Comparison of ENCODE assay signal across 8 cellular contexts in the genomic region with DNA sequence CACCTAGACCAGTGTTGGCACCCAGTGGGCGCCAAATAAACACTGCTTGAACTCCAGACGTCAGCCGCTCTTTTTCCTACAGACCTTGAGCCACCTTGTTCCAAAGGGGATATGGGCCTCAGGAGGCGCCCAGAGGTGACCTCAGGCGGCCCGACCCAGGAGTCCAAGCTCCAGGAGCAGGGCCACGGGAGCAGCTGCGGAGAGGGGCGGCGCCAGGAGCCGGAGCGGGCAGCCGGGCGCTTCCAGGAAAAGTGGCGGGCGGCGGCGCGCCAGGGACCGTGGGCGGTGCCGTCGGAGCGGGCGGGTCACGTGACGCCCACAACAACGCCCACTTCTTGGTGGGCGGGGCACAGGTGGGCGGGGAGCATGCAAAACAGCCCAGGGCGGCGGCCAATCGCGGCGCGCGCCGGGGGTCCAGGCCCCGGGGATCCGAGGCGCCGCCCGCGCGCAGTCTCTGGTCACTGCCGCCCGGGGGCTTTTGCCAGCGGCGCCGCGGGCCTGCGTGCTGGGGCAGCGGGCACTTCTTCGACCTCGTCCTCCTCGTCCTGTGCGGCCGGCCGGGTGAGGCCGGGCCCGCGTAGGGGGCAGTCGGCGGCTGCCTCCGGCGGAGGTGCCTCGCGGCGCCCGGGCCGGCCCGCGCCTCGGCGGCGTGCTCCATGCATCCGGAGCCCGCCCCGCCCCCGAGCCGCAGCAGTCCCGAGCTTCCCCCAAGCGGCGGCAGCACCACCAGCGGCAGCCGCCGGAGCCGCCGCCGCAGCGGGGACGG. TPM values are rescaled to one million over a fixed set of nuclear protein-coding genes. Genes with fewer than 3 reads are reported as not detected.
DNase-seq lines count a peak whose midpoint lies in the region; ATAC-seq, FAIRE-seq and TF ChIP-seq lines count a peak whose summit lies in the region.

TSS of gene ORAI1 (plus strand) at position 444 of the 766 bp plus-strand sequence.

- DNase-seq in C1 segment of cervical spinal cord (lab: John Stamatoyannopoulos, UW) (peak; percentile 30 to 96 (median 88)), NCI-H748 treated with DMSO at 0.1 percent for 48 hours (lab: John Stamatoyannopoulos, UW) (peak; percentile 91), dedifferentiated amniotic fluid mesenchymal stem cell (ENCODE audit: extremely low spot score) (peak; percentile 79), HepG2 (ENCODE audit: low spot score) (peak; percentile 81)
- DNase-seq in activated CD4-positive, alpha-beta T cell treated with anti-CD3 and anti-CD28 coated beads, Interleukin-2, amount 50 U/mL, for 24 hours (ENCODE audit: low read depth in 1 of 2, low spot score in 1 of 2): peak; percentile 90 to 92
- DNase-seq in stimulated activated CD4-positive, alpha-beta T cell treated with anti-CD3 and anti-CD28 coated beads, Interleukin-2, amount 100 ng/mL, for 48 hours: peak; percentile 95 to 98

- peaks cover 9% of the 10 kb centered on the region for H3K79me2 ChIP-seq in HepG2 (ENCODE audit: insufficient read depth, low read length)

- no peak for FAIRE-seq in HepG2 (lab: Jason Lieb, UNC)

- TF ChIP-seq CTCF in HepG2 (CRISPR knock-in tag; IDR thresholded peaks at IDR 0.05): no peak; the same call in 1 of the 2 replicates

- H3K4me3 ChIP-seq in HepG2 (replicated peaks in 1 of 3; ENCODE audit: insufficient read depth in 1 of 3, low read depth in 2 of 3, low read length in 3 of 3): peak within 1 kb of the TSS; percentile 62 to 78 (median 70)

- peak within 1 kb of the TSS; percentile 82 for H3K27ac ChIP-seq in HepG2 (ENCODE audit: extremely low read length, insufficient read depth, low read length)

- in situ Hi-C loops in HepG2 (cut with HindIII; ENCODE audit: extremely low pct_ligation_motif_present, low pct_unique_long_range_greater_than_20kb): loop anchor here (5.0 kb wide), 1 partner anchor 74 kb away; no protein-coding TSS in a partner anchor

- peaks cover 59% of the 10 kb centered on the region for H3K4me1 ChIP-seq in HepG2 (ENCODE audit: insufficient read depth, low read length)

- H3K36me3 ChIP-seq in HepG2 (replicated peaks in 1 of 2; ENCODE audit: control insufficient read depth in 1 of 2, insufficient read depth in 2 of 2, low read length in 2 of 2): no peaks in the 10 kb centered on the region

- H2AFZ ChIP-seq in HepG2 (ENCODE audit: low read length): no peak within 1 kb of the TSS

- H3K9ac ChIP-seq in HepG2 (ENCODE audit: insufficient read depth, low read depth, low read length): peak within 1 kb of the TSS; percentile 80

- ATAC-seq in GM19351 (IDR thresholded peaks at IDR 0.05; ENCODE audit: unreplicated experiment): peak; percentile 61
- ATAC-seq in HG03521 (IDR thresholded peaks at IDR 0.05; ENCODE audit: unreplicated experiment): peak; percentile 79
- peak; percentile 80 for ATAC-seq in HepG2

- no peaks in the 10 kb centered on the region; the same call in 1 of the 2 replicates for H4K20me1 ChIP-seq in HepG2 (ENCODE audit: insufficient read depth, low read length)

- TF ChIP-seq POLR2A in HepG2 (IDR thresholded peaks at IDR 0.05; ENCODE audit: insufficient read depth in 1 of 2, low read depth in 2 of 2, low read length in 2 of 2): peak; percentile 77 to 91

- TF ChIP-seq RAD21 in HepG2 (CRISPR knock-in tag; IDR thresholded peaks at IDR 0.05): peak; percentile 52; the same call in 1 of the 2 replicates

- intact Hi-C loops in HepG2 (cut with micrococcal nuclease; ENCODE audit: unreplicated experiment): loop anchor here (2.0 kb wide), 1 partner anchor 45 kb away; the partner anchor contains the start of gene KDM2B

- peak in 1 of 2 experiments; percentile 37; a peak in 1 of 4 replicates for TF ChIP-seq EP300 in HepG2 (IDR thresholded peaks at IDR 0.05; ENCODE audit: low read depth in 2 of 2, low read length in 2 of 2)
- no peak for TF ChIP-seq EP300 in HepG2 (CRISPR knock-in tag; IDR thresholded peaks at IDR 0.05; ENCODE audit: borderline replicate concordance)

- POLR2A ChIA-PET in HepG2 (lab: Yijun Ruan, JAX): interaction anchor here (0.7 to 2.5 kb wide), 14 partner anchors 9 to 274 kb away, joined by 3 to 14 read pairs (median 6); partner anchors contain the start of genes ANAPC5 and KDM2B

- no peaks in the 10 kb centered on the region for H3K9me3 ChIP-seq in HepG2 (ENCODE audit: low read length)

- no peaks in the 10 kb centered on the region for H3K27me3 ChIP-seq in HepG2 (ENCODE audit: control insufficient read depth in 1 of 2, insufficient read depth in 2 of 2, low read length in 2 of 2)

- peak within 1 kb of the TSS; percentile 91 for H3K4me2 ChIP-seq in HepG2 (ENCODE audit: low read depth, low read length)

- BruUV-seq in HepG2 (replicated peaks; lab: Mats Ljungman, UMichigan): no TSS peak

- 3% methylated on average over 12 of the region's 92 CpGs for WGBS in HepG2 (ENCODE audit: low lambda C conversion rate)

- CTCF ChIA-PET in HepG2 (lab: Yijun Ruan, JAX; ENCODE audit: low intra/inter-chr PET ratio, low total read pairs): no interaction called here

TF ChIP-seq in HepG2, 621 proteins besides CTCF, POLR2A, EP300 and RAD21 (continues in another document):
- TF ChIP-seq NCOA2 (CRISPR knock-in tag; IDR thresholded peaks at IDR 0.05) (peak; percentile 47; the same call in 1 of the 2 replicates), SYNCRIP (IDR thresholded peaks at IDR 0.05; ENCODE audit: insufficient read depth, low read depth, low read length) (no peak), HOXA3 (CRISPR knock-in tag; IDR thresholded peaks at IDR 0.05) (peak; percentile 44; the same call in 1 of the 2 replicates), ZNF292 (CRISPR knock-in tag; IDR thresholded peaks at IDR 0.05; ENCODE audit: borderline replicate concordance, low read depth) (no peak), GATAD1 (CRISPR knock-in tag; IDR thresholded peaks at IDR 0.05) (no peak), IRF9 (CRISPR knock-in tag; IDR thresholded peaks at IDR 0.05; ENCODE audit: borderline replicate concordance) (0 out of 2 replicates have a peak, but pooled peaks have one; percentile 45)
- TF ChIP-seq, protein P1, sequence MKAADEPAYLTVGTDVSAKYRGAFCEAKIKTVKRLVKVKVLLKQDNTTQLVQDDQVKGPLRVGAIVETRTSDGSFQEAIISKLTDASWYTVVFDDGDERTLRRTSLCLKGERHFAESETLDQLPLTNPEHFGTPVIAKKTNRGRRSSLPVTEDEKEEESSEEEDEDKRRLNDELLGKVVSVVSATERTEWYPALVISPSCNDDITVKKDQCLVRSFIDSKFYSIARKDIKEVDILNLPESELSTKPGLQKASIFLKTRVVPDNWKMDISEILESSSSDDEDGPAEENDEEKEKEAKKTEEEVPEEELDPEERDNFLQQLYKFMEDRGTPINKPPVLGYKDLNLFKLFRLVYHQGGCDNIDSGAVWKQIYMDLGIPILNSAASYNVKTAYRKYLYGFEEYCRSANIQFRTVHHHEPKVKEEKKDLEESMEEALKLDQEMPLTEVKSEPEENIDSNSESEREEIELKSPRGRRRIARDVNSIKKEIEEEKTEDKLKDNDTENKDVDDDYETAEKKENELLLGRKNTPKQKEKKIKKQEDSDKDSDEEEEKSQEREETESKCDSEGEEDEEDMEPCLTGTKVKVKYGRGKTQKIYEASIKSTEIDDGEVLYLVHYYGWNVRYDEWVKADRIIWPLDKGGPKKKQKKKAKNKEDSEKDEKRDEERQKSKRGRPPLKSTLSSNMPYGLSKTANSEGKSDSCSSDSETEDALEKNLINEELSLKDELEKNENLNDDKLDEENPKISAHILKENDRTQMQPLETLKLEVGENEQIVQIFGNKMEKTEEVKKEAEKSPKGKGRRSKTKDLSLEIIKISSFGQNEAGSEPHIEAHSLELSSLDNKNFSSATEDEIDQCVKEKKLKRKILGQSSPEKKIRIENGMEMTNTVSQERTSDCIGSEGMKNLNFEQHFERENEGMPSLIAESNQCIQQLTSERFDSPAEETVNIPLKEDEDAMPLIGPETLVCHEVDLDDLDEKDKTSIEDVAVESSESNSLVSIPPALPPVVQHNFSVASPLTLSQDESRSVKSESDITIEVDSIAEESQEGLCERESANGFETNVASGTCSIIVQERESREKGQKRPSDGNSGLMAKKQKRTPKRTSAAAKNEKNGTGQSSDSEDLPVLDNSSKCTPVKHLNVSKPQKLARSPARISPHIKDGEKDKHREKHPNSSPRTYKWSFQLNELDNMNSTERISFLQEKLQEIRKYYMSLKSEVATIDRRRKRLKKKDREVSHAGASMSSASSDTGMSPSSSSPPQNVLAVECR (CRISPR knock-in tag; IDR thresholded peaks at IDR 0.05; ENCODE audit: borderline replicate concordance): no peak; the same call in 1 of the 2 replicates

RNA-seq across cellular contexts. Expression of gene ORAI1, which starts in this region (rescaled TPM):
- total RNA-seq in HepG2 (2016; rRNA removed; fragmentation: Illumina TruSeq; extraction: Trizol): 5.9 and 9.2 TPM in 2 replicates
- total RNA-seq in HepG2 (2016; cell fraction: cytosol; rRNA removed; fragmentation: Illumina TruSeq; extraction: Trizol; ENCODE audit: low read depth): 9.9 and 13.0 TPM in 2 replicates
- total RNA-seq in HepG2 (2016; cell fraction: insoluble cytoplasmic fraction; rRNA removed; fragmentation: Illumina TruSeq; extraction: Trizol): 5.9 and 8.5 TPM in 2 replicates
- 20.1 and 22.8 TPM in 2 replicates for total RNA-seq in HepG2 (2016; cell fraction: membrane; rRNA removed; fragmentation: Illumina TruSeq; extraction: Trizol)
- total RNA-seq in HepG2 (2016; cell fraction: nucleus; rRNA removed; fragmentation: Illumina TruSeq; extraction: Trizol): 5.2 and 6.1 TPM in 2 replicates
- 17.2 and 22.9 TPM in 2 replicates for polyA plus RNA-seq in HepG2 (2011; rRNA removed)
- polyA plus RNA-seq in HepG2 (2011; cell fraction: cytosol; rRNA removed): 16.7 and 25.1 TPM in 2 replicates
- 15.9 and 16.3 TPM in 2 replicates for polyA plus RNA-seq in HepG2 (2011; cell fraction: nucleus; rRNA removed)
- 7.9 and 10.4 TPM in 2 replicates for polyA plus RNA-seq in HepG2 (2012)
- polyA plus RNA-seq in HepG2 (2016; cell fraction: cytosol; fragmentation: Illumina TruSeq; extraction: Trizol; ENCODE audit: low read depth): 25.7 and 30.9 TPM in 2 replicates
- polyA plus RNA-seq in HepG2 (2016; cell fraction: insoluble cytoplasmic fraction; fragmentation: Illumina TruSeq; extraction: Trizol; ENCODE audit: low read depth): 11.8 and 15.4 TPM in 2 replicates
- 37.8 and 38.4 TPM in 2 replicates for polyA plus RNA-seq in HepG2 (2016; cell fraction: membrane; fragmentation: Illumina TruSeq; extraction: Trizol; ENCODE audit: low read depth)
- 15.0 and 18.5 TPM in 2 replicates for polyA plus RNA-seq in HepG2 (2016; cell fraction: nucleus; fragmentation: Illumina TruSeq; extraction: Trizol; ENCODE audit: insufficient read depth, low read depth)
- 35.3 and 72.8 TPM in 2 replicates for polyA minus RNA-seq in HepG2 (2011; rRNA and poly(A)+ RNA removed; ENCODE audit: low replicate concordance)
- 23.0 and 25.6 TPM in 2 replicates for polyA minus RNA-seq in HepG2 (2011; cell fraction: cytosol; rRNA and poly(A)+ RNA removed)
- 5.9 and 7.3 TPM in 2 replicates for polyA minus RNA-seq in HepG2 (2011; cell fraction: nucleus; rRNA and poly(A)+ RNA removed)

Comparison
In these comparisons a context has a peak if more than half of its experiments do, and no peak if none do; other contexts are left out.
1. Peak in every context shown above with its lines: DNase-seq, ATAC-seq, H3K4me3 ChIP-seq and H3K27ac ChIP-seq.